In genomic region chr1:147600119-147601111, GRCh38 we compare ENCODE assay signal across 8 cellular contexts. TPM values are rescaled to one million over a fixed set of nuclear protein-coding genes. Genes with fewer than 3 reads are reported as not detected.
DNase-seq lines count a peak whose midpoint lies in the region; ATAC-seq and TF ChIP-seq lines count a peak whose summit lies in the region.

No MANE protein-coding gene starts in this region.

- H3K4me3 Mint-ChIP-seq in endodermal cell, result peak overlapping the region; percentile 74
- H3K4me3 Mint-ChIP-seq in nephron, result peak overlapping the region; percentile 90 to 96 (median 95)

- TF ChIP-seq CTCF in endodermal cell (conservative IDR thresholded peaks at IDR 0.05), result peak; percentile 12
- no peak for TF ChIP-seq CTCF in nephron (IDR thresholded peaks at IDR 0.05; ENCODE audit: unreplicated experiment in 3 of 3)

- in situ Hi-C loops in HAP-1 (cut with MboI; ENCODE audit: low sequenced_read_pairs), result no loop called here

- DNase-seq in COLO668 (lab: John Stamatoyannopoulos, UW; ENCODE audit: unreplicated experiment) (peak; percentile 18), HAP-1 (ENCODE audit: low spot score in 2 of 2) (peak; percentile 40 to 86), SJCRH30 (peak in 1 of 2 experiments; percentile 45), endodermal cell (no peak), HuH-7.5 (ENCODE audit: low spot score) (no peak)
- DNase-seq in NK-92 treated with Interleukin-12 subunit alpha and Interleukin-12 subunit beta, amount 100 ng/mL, for 24 hours (lab: John Stamatoyannopoulos, UW), result no peak

- peaks cover 3% of the 10 kb centered on the region; the same call in 1 of the 2 replicates for H3K36me3 ChIP-seq in HAP-1 (replicated peaks)
- H3K36me3 ChIP-seq in SJCRH30, result peaks cover 5% of the 10 kb centered on the region
- H3K36me3 ChIP-seq in endodermal cell (ENCODE audit: control insufficient read depth, insufficient read depth, low read length), result peaks cover 8% of the 10 kb centered on the region

- H3K36me3 Mint-ChIP-seq in endodermal cell (ENCODE audit: low read depth), result peaks cover 8% of the 10 kb centered on the region
- H3K36me3 Mint-ChIP-seq in nephron (ENCODE audit: low read depth), result peaks cover 10% of the 10 kb centered on the region

- H3K4me1 Mint-ChIP-seq in endodermal cell (peaks cover 22% of the 10 kb centered on the region), nephron (peaks cover 32% of the 10 kb centered on the region)

- no peaks in the 10 kb centered on the region for H3K27me3 Mint-ChIP-seq in endodermal cell (ENCODE audit: insufficient read depth)
- no peaks in the 10 kb centered on the region for H3K27me3 Mint-ChIP-seq in nephron (ENCODE audit: low read depth)

- ATAC-seq in GM19395 (IDR thresholded peaks at IDR 0.05; ENCODE audit: unreplicated experiment), result no peak

- peak overlapping the region; percentile 67 for H3K9ac ChIP-seq in endodermal cell (ENCODE audit: extremely low read depth, low read length, poor library complexity, severe bottlenecking)

- H3K9me3 Mint-ChIP-seq in endodermal cell (no peaks in the 10 kb centered on the region), nephron (no peaks in the 10 kb centered on the region)

- H3K27ac ChIP-seq in SJCRH30, result peak overlapping the region; percentile 39
- peak overlapping the region; percentile 84 for H3K27ac ChIP-seq in endodermal cell (ENCODE audit: low read depth, low read length)

- H3K4me3 ChIP-seq in HAP-1, result peak overlapping the region; percentile 39
- peak overlapping the region; percentile 67 for H3K4me3 ChIP-seq in SJCRH30
- H3K4me3 ChIP-seq in endodermal cell (ENCODE audit: low read length), result peak overlapping the region; percentile 96

- H3K27ac Mint-ChIP-seq in endodermal cell (peak overlapping the region; percentile 88), nephron (peak overlapping the region; percentile 41 to 92 (median 75))

- H3K27me3 ChIP-seq in HAP-1 (ENCODE audit: low read depth) (no peaks in the 10 kb centered on the region), SJCRH30 (no peaks in the 10 kb centered on the region), endodermal cell (ENCODE audit: control insufficient read depth, insufficient read depth, low read length, poor library complexity, severe bottlenecking) (no peaks in the 10 kb centered on the region)

- H3K9me3 ChIP-seq in HAP-1, result no peaks in the 10 kb centered on the region
- no peaks in the 10 kb centered on the region for H3K9me3 ChIP-seq in SJCRH30 (replicated peaks)
- H3K9me3 ChIP-seq in endodermal cell (ENCODE audit: control insufficient read depth, low read length), result no peaks in the 10 kb centered on the region

- H3K4me1 ChIP-seq in HAP-1 (peaks cover 28% of the 10 kb centered on the region), SJCRH30 (peaks cover 4% of the 10 kb centered on the region), endodermal cell (ENCODE audit: control insufficient read depth, insufficient read depth, low read length) (peaks cover 2% of the 10 kb centered on the region)

- 0 to 11% methylated on average over 1 to 36 of the region's 42 CpGs for WGBS in endodermal cell (ENCODE audit: insufficient coverage in 1 of 2, insufficient read length in 1 of 2), 2 experiments

RNA-seq across cellular contexts. Expression of gene BCL9, which starts 59.1 kb away (rescaled TPM):
- total RNA-seq in SJCRH30 (2014; rRNA removed; shearing (Covaris generic)), result 18.8 and 19.0 TPM in 2 replicates
- total RNA-seq in endodermal cell, result 10 to 100 TPM; 63.8 to 77.5 TPM
- 53.2 TPM for polyA plus RNA-seq in endodermal cell (2013, experiment 1 of 2)
- polyA plus RNA-seq in endodermal cell (2013, experiment 2 of 2), result 51.7 TPM

Comparison
In these comparisons a context has a peak if more than half of its experiments do, and no peak if none do; other contexts are left out.
1. DNase-seq: peak in COLO668 (single experiment) and HAP-1 (2 of 2); none in endodermal cell (single experiment), NK-92 treated with Interleukin-12 subunit alpha and Interleukin-12 subunit beta, amount 100 ng/mL, for 24 hours (single experiment) and HuH-7.5 (single experiment).
2. H3K4me3 ChIP-seq: peak in every context shown above with its lines; median percentile 96 in endodermal cell; 67 in SJCRH30; 39 in HAP-1.